ENCODE assay signal across 22 cellular contexts in genomic region chr5:59732301-59732700, GRCh38.
A peak's percentile ranks its signal among the peaks of the same experiment; 100 is the strongest.
DNase-seq lines count a peak whose midpoint lies in the region; ATAC-seq and TF ChIP-seq lines count a peak whose summit lies in the region.
"Had no signal": no experiment of that assay in that cellular context is flagged by ENCODE, and none has a peak within 500 bp of the region (broad histone marks: within the 10 kb centered on the region; RNA-seq: fewer than 3 reads in every experiment).

No MANE protein-coding gene starts in this region.

- intact Hi-C loops in right lobe of liver (cut with DNase I) = no loop called here
- intact Hi-C loops in heart left ventricle (cut with DNase I) = no loop called here

- H3K27ac ChIP-seq in liver (ENCODE audit: low read depth in 1 of 2, low read length in 2 of 2) (no peak overlapping the region), right lobe of liver (no peak overlapping the region), neural progenitor cell (no peak overlapping the region), heart left ventricle (no peak overlapping the region)
- H3K27ac ChIP-seq: 22Rv1, PC-9, SJCRH30 had no signal

- H4K20me1 ChIP-seq in neural progenitor cell (ENCODE audit: low read depth) = no peaks in the 10 kb centered on the region

- H3K27ac Mint-ChIP-seq in glutamatergic neuron (ENCODE audit: unreplicated experiment) = peak overlapping the region; percentile 78
- H3K27ac Mint-ChIP-seq in neural progenitor cell = no peak overlapping the region
- H3K27ac Mint-ChIP-seq: CD8-positive, alpha-beta memory T cell had no signal

- TF ChIP-seq CTCF in liver (IDR thresholded peaks at IDR 0.05; ENCODE audit: low read depth, low read length, missing input control) = no peak
- no peak for TF ChIP-seq CTCF in right lobe of liver (IDR thresholded peaks at IDR 0.05)
- no peak for TF ChIP-seq CTCF in glutamatergic neuron (IDR thresholded peaks at IDR 0.05; ENCODE audit: partially characterized antibody, unreplicated experiment)
- TF ChIP-seq CTCF in neural progenitor cell (IDR thresholded peaks at IDR 0.05) = no peak
- no peak for TF ChIP-seq CTCF in heart left ventricle (IDR thresholded peaks at IDR 0.05)

- H3K36me3 ChIP-seq in liver (ENCODE audit: control insufficient read depth in 4 of 4, insufficient read depth in 3 of 4, low read depth in 1 of 4, low read length in 3 of 4) (no peaks in the 10 kb centered on the region), right lobe of liver (no peaks in the 10 kb centered on the region), neural progenitor cell (no peaks in the 10 kb centered on the region), heart left ventricle (no peaks in the 10 kb centered on the region)
- H3K36me3 ChIP-seq: BE2C, SJCRH30 had no signal

- H3K4me1 Mint-ChIP-seq in glutamatergic neuron (ENCODE audit: low read depth, unreplicated experiment) (peaks cover 39% of the 10 kb centered on the region), neural progenitor cell (peaks cover 9% of the 10 kb centered on the region)
- H3K4me1 Mint-ChIP-seq: CD14-positive monocyte; CD8-positive, alpha-beta memory T cell had no signal

- peaks cover 0 to 5% (median 0%) of the 10 kb centered on the region in 4 donors for H3K4me1 ChIP-seq in liver (ENCODE audit: control insufficient read depth in 4 of 4, insufficient read depth in 4 of 4, low read length in 3 of 4)
- no peaks in the 10 kb centered on the region for H3K4me1 ChIP-seq in right lobe of liver
- H3K4me1 ChIP-seq in neural progenitor cell = peaks cover 8% of the 10 kb centered on the region
- no peaks in the 10 kb centered on the region for H3K4me1 ChIP-seq in heart left ventricle
- H3K4me1 ChIP-seq: BE2C had no signal

- DNase-seq in right lobe of liver = no peak
- DNase-seq in glutamatergic neuron = no peak
- DNase-seq in neural progenitor cell (ENCODE audit: low spot score) = peak; percentile 21
- DNase-seq in NCI-H524 treated with DMSO at 0.1 percent for 48 hours (lab: John Stamatoyannopoulos, UW) = no peak
- DNase-seq in DMS 273 treated with DMSO at 0.1 percent for 48 hours (lab: John Stamatoyannopoulos, UW) = no peak
- DNase-seq in heart left ventricle = no peak
- no peak for DNase-seq in NCI-H345 (lab: John Stamatoyannopoulos, UW)
- DNase-seq: BE2C; CD8-positive, alpha-beta memory T cell; DMS79 treated with DMSO at 0.1 percent for 48 hours; GF-D8; NCI-H1092; NCI-H1417 treated with DMSO at 0.1 percent for 48 hours; NCI-H187; NCI-H446; NCI-H526; PC-9; SJCRH30 had no signal

- TF ChIP-seq RAD21 in liver (IDR thresholded peaks at IDR 0.05) = no peak

- H3K4me3 Mint-ChIP-seq in glutamatergic neuron (ENCODE audit: unreplicated experiment) = peak overlapping the region; percentile 3
- H3K4me3 Mint-ChIP-seq in neural progenitor cell = no peak overlapping the region
- H3K4me3 Mint-ChIP-seq: CD14-positive monocyte; CD8-positive, alpha-beta memory T cell had no signal

- no peaks in the 10 kb centered on the region for H3K36me3 Mint-ChIP-seq in glutamatergic neuron (ENCODE audit: unreplicated experiment)
- no peaks in the 10 kb centered on the region for H3K36me3 Mint-ChIP-seq in neural progenitor cell
- H3K36me3 Mint-ChIP-seq: CD8-positive, alpha-beta memory T cell had no signal

- no peaks in the 10 kb centered on the region for H3K79me2 ChIP-seq in neural progenitor cell (ENCODE audit: low read depth)

- no peaks in the 10 kb centered on the region for H3F3A ChIP-seq in neural progenitor cell (ENCODE audit: low read depth)

- H3K4me3 ChIP-seq in liver (ENCODE audit: low read depth in 1 of 3, low read length in 3 of 3) = no peak overlapping the region
- no peak overlapping the region for H3K4me3 ChIP-seq in right lobe of liver
- no peak overlapping the region for H3K4me3 ChIP-seq in neural progenitor cell
- no peak overlapping the region for H3K4me3 ChIP-seq in heart left ventricle
- H3K4me3 ChIP-seq: PC-9, SJCRH30 had no signal

- ATAC-seq in right lobe of liver = no peak
- no peak for ATAC-seq in heart left ventricle
- ATAC-seq: Right ventricle myocardium inferior had no signal

- H3K9ac ChIP-seq in liver (ENCODE audit: low read depth in 1 of 2, low read length in 2 of 2) = no peak overlapping the region
- H3K9ac ChIP-seq in neural progenitor cell = no peak overlapping the region

- H3K27me3 Mint-ChIP-seq in glutamatergic neuron (ENCODE audit: unreplicated experiment) (peaks cover 2% of the 10 kb centered on the region), neural progenitor cell (ENCODE audit: insufficient read depth, low read depth) (no peaks in the 10 kb centered on the region)
- H3K27me3 Mint-ChIP-seq: CD8-positive, alpha-beta memory T cell had no signal

- H3K4me2 ChIP-seq in neural progenitor cell = no peak overlapping the region
- H3K4me2 ChIP-seq: PC-9 had no signal

- H3K9me3 Mint-ChIP-seq in glutamatergic neuron (ENCODE audit: unreplicated experiment) (peaks cover 2% of the 10 kb centered on the region), neural progenitor cell (no peaks in the 10 kb centered on the region)
- H3K9me3 Mint-ChIP-seq: CD14-positive monocyte; CD8-positive, alpha-beta memory T cell had no signal

- H3K9me3 ChIP-seq in liver (ENCODE audit: control insufficient read depth in 4 of 4, low read length in 3 of 4) = no peaks in the 10 kb centered on the region
- H3K9me3 ChIP-seq in right lobe of liver = no peaks in the 10 kb centered on the region
- H3K9me3 ChIP-seq in neural progenitor cell (ENCODE audit: low read depth) = no peaks in the 10 kb centered on the region
- no peaks in the 10 kb centered on the region for H3K9me3 ChIP-seq in heart left ventricle
- H3K9me3 ChIP-seq: BE2C, SJCRH30 had no signal

- H3K27me3 ChIP-seq in liver (ENCODE audit: control insufficient read depth in 4 of 4, insufficient read depth in 4 of 4, low read length in 3 of 4) = no peaks in the 10 kb centered on the region
- H3K27me3 ChIP-seq in right lobe of liver = no peaks in the 10 kb centered on the region
- no peaks in the 10 kb centered on the region for H3K27me3 ChIP-seq in neural progenitor cell
- H3K27me3 ChIP-seq in heart left ventricle = no peaks in the 10 kb centered on the region
- H3K27me3 ChIP-seq: BE2C, SJCRH30 had no signal

- WGBS in liver = 80% methylated on average over 2 of the region's 2 CpGs
- WGBS in right lobe of liver (ENCODE audit: insufficient coverage, low coverage, low lambda C conversion rate, missing lambda C conversion rate) = 60% methylated on average over 2 of the region's 2 CpGs
- 68 to 74% (median 71%) methylated on average over 2 of the region's 2 CpGs for WGBS in heart left ventricle, 4 donors

- no peak overlapping the region for H2AFZ ChIP-seq in neural progenitor cell (replicated peaks)
- H2AFZ ChIP-seq: PC-9 had no signal

- TF ChIP-seq POLR2A in right lobe of liver (IDR thresholded peaks at IDR 0.05) (no peak), heart left ventricle (IDR thresholded peaks at IDR 0.05) (no peak)

TF ChIP-seq in liver, 16 proteins besides CTCF, POLR2A, EP300 and RAD21:
- peak; percentile 16 for TF ChIP-seq NR2F2 (IDR thresholded peaks at IDR 0.05)
- no peak for TF ChIP-seq EGR1 (IDR thresholded peaks at IDR 0.05; ENCODE audit: low read depth in 2 of 2)
